In genomic region chr2:111662771-111663470, GRCh38 we compare ENCODE assay signal across 8 cellular contexts.
DNase-seq lines count a peak whose midpoint lies in the region; ATAC-seq and TF ChIP-seq lines count a peak whose summit lies in the region.

No MANE protein-coding gene starts in this region.

- intact Hi-C loops in CD14-positive monocyte (cut with micrococcal nuclease), result loop anchor here in 1 of 2 donors (5.0 kb wide), 2 partner anchors 34 to 46 kb away; no protein-coding TSS in a partner anchor

- no peaks in the 10 kb centered on the region for H3K79me2 ChIP-seq in KMS-11 (ENCODE audit: insufficient read depth, low read depth)

- no peaks in the 10 kb centered on the region for H4K20me1 ChIP-seq in KMS-11 (ENCODE audit: insufficient read depth)

- H3K27me3 ChIP-seq in KMS-11 (ENCODE audit: insufficient read depth, low read depth), result no peaks in the 10 kb centered on the region

- H3K4me3 ChIP-seq in KMS-11 (IDR thresholded peaks at IDR 0.05; ENCODE audit: insufficient read depth, low read depth, low read length), result peak overlapping the region; percentile 41

- H3K27ac Mint-ChIP-seq in CD14-positive monocyte, result peak overlapping the region; percentile 59 to 91 (median 77)

- DNase-seq in CD14-positive monocyte (ENCODE audit: low spot score) (peak; percentile 56), epithelial cell of prostate (ENCODE audit: low read depth, low spot score) (no peak), OCI-M2 (lab: John Stamatoyannopoulos, UW; ENCODE audit: unreplicated experiment) (no peak), COLO668 (lab: John Stamatoyannopoulos, UW; ENCODE audit: unreplicated experiment) (no peak), retina (no peak)
- no peak for DNase-seq in effector CD8-positive, alpha-beta T cell (lab: John Stamatoyannopoulos, UW)

- H3K4me2 ChIP-seq in KMS-11, result peak overlapping the region; percentile 58

- H3K9ac ChIP-seq in KMS-11, result peak overlapping the region; percentile 20; the same call in 1 of the 2 replicates

- H3K4me1 ChIP-seq in KMS-11 (ENCODE audit: low read depth, poor library complexity, severe bottlenecking), result peaks cover 68% of the 10 kb centered on the region

- no peak overlapping the region for H3K4me3 Mint-ChIP-seq in CD14-positive monocyte

- peak; percentile 61 for ATAC-seq in GM19395 (IDR thresholded peaks at IDR 0.05; ENCODE audit: unreplicated experiment)

- peaks cover 0 to 3% (median 0%) of the 10 kb centered on the region in 7 donors for H3K9me3 Mint-ChIP-seq in CD14-positive monocyte

- TF ChIP-seq CTCF in CD14-positive monocyte (IDR thresholded peaks at IDR 0.05) (no peak), KMS-11 (conservative IDR thresholded peaks at IDR 0.05; ENCODE audit: low read depth, low read length) (no peak)

- peak overlapping the region; percentile 16; the same call in 1 of the 2 replicates for H2AFZ ChIP-seq in KMS-11 (ENCODE audit: low read depth)

- H3K4me1 Mint-ChIP-seq in CD14-positive monocyte, result peaks cover 57% of the 10 kb centered on the region

- H3K36me3 ChIP-seq in KMS-11 (ENCODE audit: insufficient read depth), result no peaks in the 10 kb centered on the region

- H3K36me3 Mint-ChIP-seq in CD14-positive monocyte, result peaks cover 4 to 11% of the 10 kb centered on the region in 2 donors

- H3K27me3 Mint-ChIP-seq in CD14-positive monocyte (ENCODE audit: low read depth in 3 of 3), result peaks cover 0 to 5% (median 2%) of the 10 kb centered on the region in 3 donors

- peak overlapping the region; percentile 60 for H3K27ac ChIP-seq in KMS-11
- peak overlapping the region; percentile 98 for H3K27ac ChIP-seq in epithelial cell of prostate
